ENCODE assay signal across 9 cellular contexts in the genomic region with DNA sequence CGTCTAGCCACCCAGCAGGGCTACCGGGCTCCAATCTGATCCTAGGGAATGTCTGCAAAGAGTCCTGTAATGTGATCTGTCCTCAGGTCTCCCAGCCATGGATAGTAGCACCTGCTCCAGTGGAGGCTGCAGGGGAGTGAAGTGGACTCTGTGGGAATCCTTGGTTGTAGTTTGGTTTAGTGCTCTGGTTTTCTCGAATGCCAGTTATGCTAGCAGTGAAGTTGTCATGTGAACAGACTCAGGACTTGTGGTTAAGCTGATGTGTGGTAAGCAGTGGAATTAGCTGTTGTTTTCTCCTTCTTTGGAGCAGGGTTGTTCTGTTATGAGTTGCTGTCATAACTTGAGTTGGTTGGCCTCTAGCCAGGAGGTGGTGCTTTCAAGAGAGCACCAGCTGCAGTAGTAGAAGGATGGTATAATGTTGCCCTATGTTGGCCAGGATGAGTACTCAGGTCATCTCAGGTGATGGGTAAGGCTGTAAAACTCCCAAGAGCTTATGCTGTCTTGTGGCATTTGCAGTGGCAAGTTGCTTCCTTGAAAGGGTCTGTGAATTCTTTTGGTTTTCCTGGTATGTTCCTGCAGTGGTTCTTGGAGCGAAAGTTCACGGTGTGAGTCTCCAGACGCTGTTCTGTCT.
DNase-seq lines count a peak whose midpoint lies in the region; ATAC-seq, FAIRE-seq and TF ChIP-seq lines count a peak whose summit lies in the region.
"Had no signal": no experiment of that assay in that cellular context is flagged by ENCODE, and none has a peak within 500 bp of the region (broad histone marks: within the 10 kb centered on the region; RNA-seq: fewer than 3 reads in every experiment).

No MANE protein-coding gene starts in this region.

- no peak overlapping the region for H3K9ac ChIP-seq in HepG2 (ENCODE audit: insufficient read depth, low read depth, low read length)

- POLR2A ChIA-PET in HepG2 (lab: Yijun Ruan, JAX), result interaction anchor here (1.5 kb wide), 1 partner anchor 14 kb away, joined by 4 read pairs; no protein-coding TSS in a partner anchor

- H3K79me2 ChIP-seq in HepG2 (ENCODE audit: insufficient read depth, low read length), result peaks cover 13% of the 10 kb centered on the region

- H3K36me3 Mint-ChIP-seq in activated T-helper 1 cell treated with anti-CD3 and anti-CD28 coated beads, Interleukin-12 subunit alpha, Interleukin-12 subunit beta, Interleukin-2, Interleukin-4 antibody, amounts not matched to agents 30 ng/mL and 10 ng/mL and 1 ng/mL, durations not matched to agents 14 hours and 24 hours and 36 hours (ENCODE audit: low read depth), result peaks cover 34% of the 10 kb centered on the region

- H3K4me2 ChIP-seq in HepG2 (ENCODE audit: low read depth, low read length), result no peak overlapping the region

- H2AFZ ChIP-seq in HepG2 (ENCODE audit: low read length), result no peak overlapping the region

- peaks cover 27% of the 10 kb centered on the region for H3K9me3 ChIP-seq in HepG2 (ENCODE audit: low read length)

- H3K36me3 ChIP-seq in HepG2 (replicated peaks in 1 of 2; ENCODE audit: control insufficient read depth in 1 of 2, insufficient read depth in 2 of 2, low read length in 2 of 2), result peaks cover 2 to 15% of the 10 kb centered on the region in 2 experiments; a peak in 3 of 5 replicates

- H3K27me3 Mint-ChIP-seq in activated T-helper 1 cell treated with anti-CD3 and anti-CD28 coated beads, Interleukin-12 subunit alpha, Interleukin-12 subunit beta, Interleukin-2, Interleukin-4 antibody, amounts not matched to agents 30 ng/mL and 10 ng/mL and 1 ng/mL, durations not matched to agents 14 hours and 24 hours and 36 hours (ENCODE audit: insufficient read depth), result no peaks in the 10 kb centered on the region

- peak overlapping the region; percentile 41 for H3K4me3 Mint-ChIP-seq in activated T-helper 1 cell treated with anti-CD3 and anti-CD28 coated beads, Interleukin-12 subunit alpha, Interleukin-12 subunit beta, Interleukin-2, Interleukin-4 antibody, amounts not matched to agents 30 ng/mL and 10 ng/mL and 1 ng/mL, durations not matched to agents 14 hours and 24 hours and 36 hours

- BruUV-seq in HepG2 (replicated peaks; lab: Mats Ljungman, UMichigan), result no TSS peak

- intact Hi-C loops in activated T-helper 1 cell treated with anti-CD3 and anti-CD28 coated beads, Interleukin-12 subunit alpha, Interleukin-12 subunit beta, Interleukin-2, Interleukin-4 antibody, amounts not matched to agents 30 ng/mL and 10 ng/mL and 1 ng/mL, durations not matched to agents 14 hours and 24 hours and 36 hours (cut with micrococcal nuclease), result loop anchor here (1.0 to 2.0 kb wide), 3 partner anchors 21 to 93 kb away; no protein-coding TSS in a partner anchor
- intact Hi-C loops in HepG2 (cut with micrococcal nuclease; ENCODE audit: unreplicated experiment) (no loop called here), sciatic nerve (cut with DNase I) (no loop called here)

- peaks cover 51% of the 10 kb centered on the region for H3K9me3 Mint-ChIP-seq in activated T-helper 1 cell treated with anti-CD3 and anti-CD28 coated beads, Interleukin-12 subunit alpha, Interleukin-12 subunit beta, Interleukin-2, Interleukin-4 antibody, amounts not matched to agents 30 ng/mL and 10 ng/mL and 1 ng/mL, durations not matched to agents 14 hours and 24 hours and 36 hours

- no peaks in the 10 kb centered on the region for H3K27me3 ChIP-seq in HepG2 (ENCODE audit: control insufficient read depth in 1 of 2, insufficient read depth in 2 of 2, low read length in 2 of 2)

- no peaks in the 10 kb centered on the region for H3K4me1 ChIP-seq in HepG2 (ENCODE audit: insufficient read depth, low read length)

- TF ChIP-seq POLR2A in HepG2 (IDR thresholded peaks at IDR 0.05; ENCODE audit: insufficient read depth in 1 of 2, low read depth in 2 of 2, low read length in 2 of 2), result no peak

- no peak for TF ChIP-seq RAD21 in HepG2 (CRISPR knock-in tag; IDR thresholded peaks at IDR 0.05)

- DNase-seq in DMS53 (lab: John Stamatoyannopoulos, UW) (peak; percentile 89), HepG2 (ENCODE audit: low spot score) (no peak), sciatic nerve (ENCODE audit: low spot score) (no peak), NCI-H1048 (lab: John Stamatoyannopoulos, UW) (no peak), cerebellar cortex (ENCODE audit: low spot score) (no peak), NCI-H1092 (lab: John Stamatoyannopoulos, UW) (no peak)
- peak; percentile 84 for DNase-seq in Jurkat, Clone E6-1 (ENCODE audit: low read depth, low spot score)
- peak; percentile 34 for DNase-seq in activated T-helper 1 cell treated with anti-CD3 and anti-CD28 coated beads, Interleukin-12 subunit alpha, Interleukin-12 subunit beta, Interleukin-2, Interleukin-4 antibody, amounts not matched to agents 30 ng/mL and 10 ng/mL and 1 ng/mL, durations not matched to agents 14 hours and 24 hours and 36 hours (ENCODE audit: low spot score)

- FAIRE-seq in HepG2 (lab: Jason Lieb, UNC), result no peak
- FAIRE-seq: GM18507 had no signal

- no peak overlapping the region for H3K27ac ChIP-seq in HepG2 (ENCODE audit: extremely low read length, insufficient read depth, low read length)

- in situ Hi-C loops in HepG2 (cut with HindIII; ENCODE audit: extremely low pct_ligation_motif_present, low pct_unique_long_range_greater_than_20kb), result no loop called here

- no peak for TF ChIP-seq EP300 in HepG2 (IDR thresholded peaks at IDR 0.05; ENCODE audit: low read depth in 2 of 2, low read length in 2 of 2)
- no peak for TF ChIP-seq EP300 in HepG2 (CRISPR knock-in tag; IDR thresholded peaks at IDR 0.05; ENCODE audit: borderline replicate concordance)

- CTCF ChIA-PET in HepG2 (lab: Yijun Ruan, JAX; ENCODE audit: low intra/inter-chr PET ratio, low total read pairs), result no interaction called here

- no peak overlapping the region for H3K4me3 ChIP-seq in Jurkat, Clone E6-1 (ENCODE audit: low read length)
- H3K4me3 ChIP-seq in HepG2 (replicated peaks in 1 of 3; ENCODE audit: insufficient read depth in 1 of 3, low read depth in 2 of 3, low read length in 3 of 3), result no peak overlapping the region

- no peak for TF ChIP-seq CTCF in HepG2 (CRISPR knock-in tag; IDR thresholded peaks at IDR 0.05)

- ATAC-seq in HepG2, result peak; percentile 36; the same call in 1 of the 3 replicates
- ATAC-seq in sciatic nerve, result no peak

- H3K4me1 Mint-ChIP-seq in activated T-helper 1 cell treated with anti-CD3 and anti-CD28 coated beads, Interleukin-12 subunit alpha, Interleukin-12 subunit beta, Interleukin-2, Interleukin-4 antibody, amounts not matched to agents 30 ng/mL and 10 ng/mL and 1 ng/mL, durations not matched to agents 14 hours and 24 hours and 36 hours (ENCODE audit: low read depth), result peaks cover 51% of the 10 kb centered on the region

- peak overlapping the region; percentile 18 for H3K27ac Mint-ChIP-seq in activated T-helper 1 cell treated with anti-CD3 and anti-CD28 coated beads, Interleukin-12 subunit alpha, Interleukin-12 subunit beta, Interleukin-2, Interleukin-4 antibody, amounts not matched to agents 30 ng/mL and 10 ng/mL and 1 ng/mL, durations not matched to agents 14 hours and 24 hours and 36 hours

- peaks cover 12% of the 10 kb centered on the region for H4K20me1 ChIP-seq in HepG2 (ENCODE audit: insufficient read depth, low read length)

- WGBS in HepG2 (ENCODE audit: low lambda C conversion rate), result 95% methylated on average over 6 of the region's 6 CpGs

TF ChIP-seq in HepG2, 621 proteins besides CTCF, POLR2A, EP300 and RAD21 (continues in another document):
- TF ChIP-seq HOMEZ (CRISPR knock-in tag; IDR thresholded peaks at IDR 0.05; ENCODE audit: low read depth), result no peak
- TF ChIP-seq IRF9 (CRISPR knock-in tag; IDR thresholded peaks at IDR 0.05; ENCODE audit: borderline replicate concordance), result no peak
- TF ChIP-seq TERF1 (CRISPR knock-in tag; IDR thresholded peaks at IDR 0.05), result no peak

Comparison
In these comparisons a context has a peak if more than half of its experiments do, and no peak if none do; other contexts are left out.
1. DNase-seq: peak in DMS53 (single experiment), Jurkat, Clone E6-1 (single experiment) and activated T-helper 1 cell treated with anti-CD3 and anti-CD28 coated beads, Interleukin-12 subunit alpha, Interleukin-12 subunit beta, Interleukin-2, Interleukin-4 antibody, amounts not matched to agents 30 ng/mL and 10 ng/mL and 1 ng/mL, durations not matched to agents 14 hours and 24 hours and 36 hours (single experiment); none in HepG2 (single experiment), sciatic nerve (single experiment), NCI-H1048 (single experiment), cerebellar cortex (single experiment) and NCI-H1092 (single experiment).